8 cellular contexts compared by ENCODE assay signal in the genomic region with DNA sequence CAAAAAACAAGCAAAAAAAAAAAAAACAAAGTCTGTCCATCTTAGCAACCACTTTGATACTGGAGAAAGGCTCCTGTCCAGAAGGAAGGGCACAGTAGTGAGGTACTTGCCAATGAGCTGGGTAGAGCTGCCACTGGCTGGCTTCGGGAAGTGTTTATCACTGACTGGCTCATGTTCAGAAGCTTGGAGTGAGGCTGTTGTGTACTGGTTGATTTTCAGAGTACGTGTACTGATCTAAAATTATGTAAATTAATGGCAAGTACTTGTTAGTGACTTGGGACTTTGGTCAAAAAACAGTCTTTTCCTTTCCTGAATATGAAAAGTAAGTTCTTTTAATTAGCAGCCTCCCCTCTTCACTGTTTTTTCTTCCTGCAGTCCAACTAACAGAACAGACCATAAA. TPM values are rescaled to one million over a fixed set of nuclear protein-coding genes. Genes with fewer than 3 reads are reported as not detected.
DNase-seq lines count a peak whose midpoint lies in the region; ATAC-seq and TF ChIP-seq lines count a peak whose summit lies in the region.

No MANE protein-coding gene starts in this region.

- no peak for TF ChIP-seq CTCF in CD4-positive, alpha-beta T cell (IDR thresholded peaks at IDR 0.05)
- TF ChIP-seq CTCF in Loucy (conservative IDR thresholded peaks at IDR 0.05; ENCODE audit: low read length) (no peak), neural progenitor cell (IDR thresholded peaks at IDR 0.05) (no peak)

- peaks cover 35% of the 10 kb centered on the region for H3K36me3 Mint-ChIP-seq in CD4-positive, alpha-beta T cell (ENCODE audit: low read depth)
- H3K36me3 Mint-ChIP-seq in neural progenitor cell, result peaks cover 16% of the 10 kb centered on the region

- no peaks in the 10 kb centered on the region for H3K9me3 Mint-ChIP-seq in CD4-positive, alpha-beta T cell
- H3K9me3 Mint-ChIP-seq in neural progenitor cell, result peaks cover under 1% of the 10 kb centered on the region

- ATAC-seq in CD4-positive, alpha-beta T cell (ENCODE audit: poor library complexity), result no peak
- ATAC-seq in HG03196 (IDR thresholded peaks at IDR 0.05; ENCODE audit: unreplicated experiment) (no peak), HG03439 (IDR thresholded peaks at IDR 0.05; ENCODE audit: unreplicated experiment) (no peak)

- H4K20me1 ChIP-seq in Loucy (ENCODE audit: insufficient read depth, low read length, poor library complexity, severe bottlenecking) (peaks cover 2% of the 10 kb centered on the region), neural progenitor cell (ENCODE audit: low read depth) (no peaks in the 10 kb centered on the region)

- H3K27me3 Mint-ChIP-seq in CD4-positive, alpha-beta T cell, result no peaks in the 10 kb centered on the region
- H3K27me3 Mint-ChIP-seq in neural progenitor cell (ENCODE audit: insufficient read depth, low read depth), result no peaks in the 10 kb centered on the region

- no peaks in the 10 kb centered on the region for H3K9me3 ChIP-seq in CD4-positive, alpha-beta T cell (ENCODE audit: control insufficient read depth, low read length)
- H3K9me3 ChIP-seq in Loucy (ENCODE audit: insufficient read depth, low read depth, low read length) (no peaks in the 10 kb centered on the region), neural progenitor cell (ENCODE audit: low read depth) (no peaks in the 10 kb centered on the region)

- peaks cover 25% of the 10 kb centered on the region for H3K4me1 Mint-ChIP-seq in CD4-positive, alpha-beta T cell (ENCODE audit: low read depth)
- peaks cover 22% of the 10 kb centered on the region for H3K4me1 Mint-ChIP-seq in neural progenitor cell

- peak overlapping the region; percentile 96 for H3K4me3 Mint-ChIP-seq in CD4-positive, alpha-beta T cell
- peak overlapping the region; percentile 98 for H3K4me3 Mint-ChIP-seq in neural progenitor cell

- H3K9ac ChIP-seq in Loucy (ENCODE audit: low read depth, low read length, poor library complexity, severe bottlenecking) (peak overlapping the region; percentile 90), neural progenitor cell (peak overlapping the region; percentile 64)

- no peaks in the 10 kb centered on the region for H3K9me2 ChIP-seq in Loucy (replicated peaks; ENCODE audit: low read depth, low read length)

- H3K4me1 ChIP-seq in Loucy (ENCODE audit: insufficient read depth, low read length, poor library complexity, severe bottlenecking) (peaks cover 34% of the 10 kb centered on the region), neural progenitor cell (peaks cover 5% of the 10 kb centered on the region)

- H3K4me3 ChIP-seq in Loucy (ENCODE audit: low read length, poor library complexity, severe bottlenecking) (peak overlapping the region; percentile 87), neural progenitor cell (peak overlapping the region; percentile 86)

- peak overlapping the region; percentile 88 for H3K27ac Mint-ChIP-seq in CD4-positive, alpha-beta T cell
- no peak overlapping the region for H3K27ac Mint-ChIP-seq in neural progenitor cell

- DNase-seq in CD4-positive, alpha-beta T cell, result no peak
- DNase-seq in dermis blood vessel endothelial cell, result peak; percentile 11
- peak; percentile 4 for DNase-seq in neural progenitor cell (ENCODE audit: low spot score)
- DNase-seq in foreskin melanocyte, result no peak
- no peak for DNase-seq in NCI-H1092 treated with DMSO at 0.1 percent for 48 hours (lab: John Stamatoyannopoulos, UW)

- H2AFZ ChIP-seq in Loucy (ENCODE audit: low read length) (peak overlapping the region; percentile 86; the same call in 1 of the 2 replicates), neural progenitor cell (replicated peaks) (no peak overlapping the region)

- no peak overlapping the region for H3K27ac ChIP-seq in CD4-positive, alpha-beta T cell (ENCODE audit: low read depth, low read length)
- H3K27ac ChIP-seq in neural progenitor cell, result no peak overlapping the region

- H3K36me3 ChIP-seq in Loucy (ENCODE audit: insufficient read depth, low read length) (peaks cover 5% of the 10 kb centered on the region; the same call in 1 of the 2 replicates), neural progenitor cell (no peaks in the 10 kb centered on the region)

- POLR2A ChIA-PET in CD4-positive, alpha-beta T cell (lab: Charles Lee), result interaction anchor here (1.0 to 2.8 kb wide), 9 partner anchors 16 to 213 kb away, joined by 3 to 22 read pairs (median 5); partner anchors contain the start of genes RPL14, ZNF619 and ZNF620

- intact Hi-C loops in CD4-positive, alpha-beta T cell (cut with DNase I, micrococcal nuclease), result loop anchor here (1.0 to 10.0 kb wide), 4 partner anchors 46 to 1139 kb away; partner anchors contain the start of genes EIF1B (in 1 of the 2), SLC25A38 (in 1 of the 2) and ZNF619 (in 1 of the 2)

- H3K27me3 ChIP-seq in CD4-positive, alpha-beta T cell (ENCODE audit: control insufficient read depth, insufficient read depth, low read length), result no peaks in the 10 kb centered on the region
- no peaks in the 10 kb centered on the region for H3K27me3 ChIP-seq in Loucy (ENCODE audit: insufficient read depth, low read length, poor library complexity, severe bottlenecking)
- no peaks in the 10 kb centered on the region for H3K27me3 ChIP-seq in neural progenitor cell

- H3K4me2 ChIP-seq in Loucy (ENCODE audit: low read depth, low read length, poor library complexity, severe bottlenecking), result peak overlapping the region; percentile 86
- peak overlapping the region; percentile 93 for H3K4me2 ChIP-seq in neural progenitor cell

- CTCF ChIA-PET in CD4-positive, alpha-beta T cell (lab: Charles Lee), result interaction anchor here (1.5 kb wide), 1 partner anchor 18 kb away, joined by 5 read pairs; the partner anchor contains the start of gene ZNF620

- peaks cover 34% of the 10 kb centered on the region for H3K79me2 ChIP-seq in Loucy (ENCODE audit: insufficient read depth, low read length)
- H3K79me2 ChIP-seq in neural progenitor cell (ENCODE audit: low read depth), result peaks cover 34% of the 10 kb centered on the region

- H3F3A ChIP-seq in Loucy (ENCODE audit: low read depth), result no peaks in the 10 kb centered on the region
- peaks cover 11% of the 10 kb centered on the region for H3F3A ChIP-seq in neural progenitor cell (ENCODE audit: low read depth)

RNA-seq across cellular contexts. Expression of gene ZNF621, which starts 1.0 kb away (rescaled TPM):
- 1 to 10 TPM; 8.6 to 8.8 TPM for total RNA-seq in CD4-positive, alpha-beta T cell
- total RNA-seq in dermis blood vessel endothelial cell (11.9 and 13.7 TPM in 2 replicates), neural progenitor cell (ENCODE audit: low replicate concordance) (14.3 and 24.8 TPM in 2 replicates)

RNA-seq across cellular contexts. Expression of gene ZNF620, which starts 17.9 kb away (rescaled TPM):
- total RNA-seq in CD4-positive, alpha-beta T cell, result 1 to 10 TPM in 1 of 2 experiments, under 1 TPM in 1; 0.82 to 1.0 TPM
- total RNA-seq in dermis blood vessel endothelial cell (7.4 and 9.7 TPM in 2 replicates), neural progenitor cell (ENCODE audit: low replicate concordance) (23.6 and 26.9 TPM in 2 replicates)

RNA-seq across cellular contexts. Expression of gene ZNF619, which starts 46.9 kb away (rescaled TPM):
- total RNA-seq in CD4-positive, alpha-beta T cell, result 1 to 10 TPM; 2.6 to 2.9 TPM
- total RNA-seq in dermis blood vessel endothelial cell (6.8 and 9.5 TPM in 2 replicates), neural progenitor cell (ENCODE audit: low replicate concordance) (7.6 and 11.4 TPM in 2 replicates)

Comparison
In these comparisons a context has a peak if more than half of its experiments do, and no peak if none do; other contexts are left out.
1. DNase-seq: peak in dermis blood vessel endothelial cell (single experiment) and neural progenitor cell (single experiment); none in CD4-positive, alpha-beta T cell (0 of 10), foreskin melanocyte (single experiment) and NCI-H1092 treated with DMSO at 0.1 percent for 48 hours (single experiment).